Comparison of ENCODE assay signal across 16 cellular contexts in the genomic region with DNA sequence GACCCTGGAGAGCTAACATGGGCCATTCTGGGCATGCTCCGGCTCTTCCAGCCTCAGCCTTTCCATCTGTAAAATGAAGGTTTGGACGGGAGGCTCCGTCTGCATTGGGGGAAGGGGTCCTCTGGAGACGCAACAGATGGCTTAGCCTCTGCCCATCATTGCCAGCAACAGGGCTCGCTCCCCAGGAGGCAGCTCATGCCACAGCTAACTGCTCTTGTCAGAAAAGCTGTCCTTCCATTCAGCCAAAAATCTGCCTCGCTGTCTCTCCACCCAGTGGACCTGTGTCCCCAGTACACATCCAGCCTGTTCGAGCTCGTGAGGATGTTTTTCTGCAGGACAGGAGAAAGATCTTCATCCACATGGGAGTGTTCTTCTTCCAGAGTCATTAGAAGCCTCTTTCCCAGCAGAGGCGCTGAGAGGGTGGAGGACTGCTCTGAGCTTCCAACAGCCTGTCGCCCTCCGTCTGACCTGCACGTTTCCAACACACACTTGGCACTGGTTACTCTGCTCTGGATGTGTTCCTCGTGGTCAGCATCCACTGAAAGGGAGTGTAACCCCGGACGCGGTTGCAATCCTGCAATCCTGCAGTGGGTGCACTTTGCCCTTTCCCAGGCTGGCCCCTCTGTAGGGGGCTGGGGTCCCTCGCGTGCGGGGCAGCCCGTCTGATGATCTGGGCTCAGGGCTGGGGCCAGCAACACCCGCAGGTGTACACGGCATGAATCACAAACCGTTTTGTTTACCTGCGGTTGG.
"Had no signal": no experiment of that assay in that cellular context is flagged by ENCODE, and none has a peak within 500 bp of the region (broad histone marks: within the 10 kb centered on the region; RNA-seq: fewer than 3 reads in every experiment).

No MANE protein-coding gene starts in this region.

- ATAC-seq: activated CD8-positive, alpha-beta T cell treated with anti-CD3 and anti-CD28 coated beads for 36 hours; left colon; mucosa of descending colon; naive thymus-derived CD8-positive, alpha-beta T cell; stimulated activated naive CD8-positive, alpha-beta T cell treated with anti-CD3 and anti-CD28 coated beads, Interleukin-15, Interleukin-2, amounts not matched to agents 100 U/mL and 50 U/mL, for 24 hours had no signal

- H3K4me3 ChIP-seq: adrenal gland, mucosa of descending colon, testis had no signal

- H3K4me3 Mint-ChIP-seq: activated CD8-positive, alpha-beta T cell treated with anti-CD3 and anti-CD28 coated beads for 36 hours; activated naive CD4-positive, alpha-beta T cell treated with anti-CD3 and anti-CD28 coated beads, Interleukin-2, amount 10 ng/mL, durations not matched to agents 7 days and 5 days; activated T-helper 1 cell treated with anti-CD3 and anti-CD28 coated beads, Interleukin-12 subunit alpha, Interleukin-12 subunit beta, Interleukin-2, Interleukin-4 antibody, amounts not matched to agents 30 ng/mL and 10 ng/mL and 1 ng/mL, durations not matched to agents 14 hours and 24 hours and 36 hours; dendritic cell treated with granulocyte-macrophage colony-stimulating factor and Interleukin-4, amounts not matched to agents 40 ng/mL and 50 ng/mL, for 4 days; endodermal cell; naive thymus-derived CD8-positive, alpha-beta T cell had no signal

- H3K27ac Mint-ChIP-seq: activated CD8-positive, alpha-beta T cell treated with anti-CD3 and anti-CD28 coated beads for 36 hours; activated naive CD4-positive, alpha-beta T cell treated with anti-CD3 and anti-CD28 coated beads, Interleukin-2, amount 10 ng/mL, durations not matched to agents 7 days and 5 days; activated T-helper 1 cell treated with anti-CD3 and anti-CD28 coated beads, Interleukin-12 subunit alpha, Interleukin-12 subunit beta, Interleukin-2, Interleukin-4 antibody, amounts not matched to agents 30 ng/mL and 10 ng/mL and 1 ng/mL, durations not matched to agents 14 hours and 24 hours and 36 hours; dendritic cell treated with granulocyte-macrophage colony-stimulating factor and Interleukin-4, amounts not matched to agents 40 ng/mL and 50 ng/mL, for 4 days; endodermal cell; naive thymus-derived CD8-positive, alpha-beta T cell had no signal

- H3K36me3 Mint-ChIP-seq: naive thymus-derived CD8-positive, alpha-beta T cell had no signal

- DNase-seq: activated CD4-positive, alpha-beta T cell treated with anti-CD3 and anti-CD28 coated beads for 1 hour; activated CD8-positive, alpha-beta T cell treated with anti-CD3 and anti-CD28 coated beads for 36 hours; activated naive CD4-positive, alpha-beta T cell treated with anti-CD3 and anti-CD28 coated beads, Interleukin-2, amount 10 ng/mL, durations not matched to agents 7 days and 5 days; endodermal cell; glutamatergic neuron; left colon; mammary epithelial cell; mucosa of descending colon; naive thymus-derived CD8-positive, alpha-beta T cell; nucleus accumbens; stimulated activated CD4-positive, alpha-beta T cell treated with anti-CD3 and anti-CD28 coated beads, Interleukin-2, amount 100 ng/mL, for 48 hours; stimulated activated naive CD8-positive, alpha-beta T cell treated with anti-CD3 and anti-CD28 coated beads, Interleukin-15, Interleukin-2, amounts not matched to agents 100 U/mL and 50 U/mL, for 24 hours; testis had no signal

- H3K9me3 ChIP-seq: adrenal gland, mucosa of descending colon, testis had no signal

- H3K36me3 ChIP-seq: adrenal gland had no signal

- H3K9me3 Mint-ChIP-seq: dendritic cell treated with granulocyte-macrophage colony-stimulating factor and Interleukin-4, amounts not matched to agents 40 ng/mL and 50 ng/mL, for 4 days had no signal

- H3K4me1 Mint-ChIP-seq: endodermal cell had no signal

- H3K27ac ChIP-seq: adrenal gland, testis had no signal

- H3K27me3 ChIP-seq: testis had no signal

- H3K4me1 ChIP-seq: adrenal gland, testis had no signal
